Comparison of ENCODE assay signal across 26 cellular contexts in the genomic region with DNA sequence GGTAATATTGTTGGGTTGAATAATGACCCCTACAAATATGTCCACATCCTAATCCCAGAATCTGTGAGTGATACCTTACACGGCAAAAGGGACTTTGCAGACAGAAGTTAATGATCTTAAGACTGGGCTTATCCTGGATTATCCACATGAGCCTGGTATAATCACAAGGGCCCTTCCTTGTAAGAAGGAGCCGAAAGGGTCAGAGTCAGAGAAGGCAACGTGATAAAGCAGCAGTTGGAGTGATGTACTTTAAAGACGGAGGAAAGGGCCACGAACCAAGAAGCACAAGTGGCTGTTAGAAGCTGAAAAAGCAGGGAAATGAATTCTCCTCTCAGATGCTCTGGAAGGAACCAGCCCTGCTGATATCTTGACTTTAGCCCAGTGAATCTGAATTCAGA.
"Had no signal": no experiment of that assay in that cellular context is flagged by ENCODE, and none has a peak within 500 bp of the region (broad histone marks: within the 10 kb centered on the region; RNA-seq: fewer than 3 reads in every experiment).

No MANE protein-coding gene starts in this region.

- ATAC-seq: activated naive CD8-positive, alpha-beta T cell treated with anti-CD3 and anti-CD28 coated beads, Interleukin-2, amount 50 U/mL, for 24 hours; heart left ventricle; right lobe of liver; T-helper 17 cell had no signal

- H3K9me3 ChIP-seq: breast epithelium, esophagus muscularis mucosa, heart left ventricle, right lobe of liver, thoracic aorta, uterus had no signal

- H3K4me3 Mint-ChIP-seq: activated CD4-positive, alpha-beta memory T cell treated with anti-CD3 and anti-CD28 coated beads, Interleukin-2, amount 10 ng/mL, durations not matched to agents 7 days and 5 days; activated CD4-positive, alpha-beta T cell treated with anti-CD3 and anti-CD28 coated beads, Interleukin-2, amount 10 ng/mL, durations not matched to agents 24 days and 14 days; activated naive CD4-positive, alpha-beta T cell treated with anti-CD3 and anti-CD28 coated beads, Interleukin-2, amount 50 U/mL, for 24 hours; activated naive CD8-positive, alpha-beta T cell treated with anti-CD3 and anti-CD28 coated beads, Interleukin-2, amount 50 U/mL, for 24 hours; activated T-cell treated with anti-CD3 and anti-CD28 coated beads, Interleukin-2, amount 50 U/mL, for 24 hours; activated T-helper 17 cell treated with anti-CD3 and anti-CD28 coated beads, Interleukin-2, amount 50 U/mL, for 72 hours; immature natural killer cell; natural killer cell; stimulated activated effector memory CD8-positive, alpha-beta T cell treated with anti-CD3 and anti-CD28 coated beads, Interleukin-12 subunit alpha, Interleukin-12 subunit beta, amount 100 ng/mL, for 72 hours; stimulated activated naive CD8-positive, alpha-beta T cell treated with anti-CD3 and anti-CD28 coated beads, Interleukin-15, Interleukin-2, amounts not matched to agents 100 ng/mL and 50 ng/mL, for 24 hours; T-helper 17 cell; type B pancreatic cell had no signal

- H3K36me3 Mint-ChIP-seq: activated naive CD4-positive, alpha-beta T cell treated with anti-CD3 and anti-CD28 coated beads, Interleukin-2, amount 50 U/mL, for 24 hours; immature natural killer cell; natural killer cell; stimulated activated effector memory CD8-positive, alpha-beta T cell treated with anti-CD3 and anti-CD28 coated beads, Interleukin-12 subunit alpha, Interleukin-12 subunit beta, amount 100 ng/mL, for 72 hours; type B pancreatic cell had no signal

- H3K27me3 Mint-ChIP-seq: activated naive CD4-positive, alpha-beta T cell treated with anti-CD3 and anti-CD28 coated beads, Interleukin-2, amount 50 U/mL, for 24 hours; activated naive CD8-positive, alpha-beta T cell treated with anti-CD3 and anti-CD28 coated beads, Interleukin-2, amount 50 U/mL, for 24 hours; activated T-cell treated with anti-CD3 and anti-CD28 coated beads, Interleukin-2, amount 50 U/mL, for 24 hours; activated T-helper 17 cell treated with anti-CD3 and anti-CD28 coated beads, Interleukin-2, amount 50 U/mL, for 72 hours; T-helper 17 cell had no signal

- H3K27ac Mint-ChIP-seq: activated CD4-positive, alpha-beta memory T cell treated with anti-CD3 and anti-CD28 coated beads, Interleukin-2, amount 10 ng/mL, durations not matched to agents 7 days and 5 days; activated CD4-positive, alpha-beta T cell treated with anti-CD3 and anti-CD28 coated beads, Interleukin-2, amount 10 ng/mL, durations not matched to agents 24 days and 14 days; activated naive CD4-positive, alpha-beta T cell treated with anti-CD3 and anti-CD28 coated beads, Interleukin-2, amount 50 U/mL, for 24 hours; activated naive CD8-positive, alpha-beta T cell treated with anti-CD3 and anti-CD28 coated beads, Interleukin-2, amount 50 U/mL, for 24 hours; activated T-cell treated with anti-CD3 and anti-CD28 coated beads, Interleukin-2, amount 50 U/mL, for 24 hours; activated T-helper 17 cell treated with anti-CD3 and anti-CD28 coated beads, Interleukin-2, amount 50 U/mL, for 72 hours; immature natural killer cell; natural killer cell; stimulated activated effector memory CD8-positive, alpha-beta T cell treated with anti-CD3 and anti-CD28 coated beads, Interleukin-12 subunit alpha, Interleukin-12 subunit beta, amount 100 ng/mL, for 72 hours; stimulated activated naive CD8-positive, alpha-beta T cell treated with anti-CD3 and anti-CD28 coated beads, Interleukin-15, Interleukin-2, amounts not matched to agents 100 ng/mL and 50 ng/mL, for 24 hours; T-helper 17 cell; type B pancreatic cell had no signal

- H3K4me1 Mint-ChIP-seq: activated CD4-positive, alpha-beta memory T cell treated with anti-CD3 and anti-CD28 coated beads, Interleukin-2, amount 10 ng/mL, durations not matched to agents 7 days and 5 days; activated CD4-positive, alpha-beta T cell treated with anti-CD3 and anti-CD28 coated beads, Interleukin-2, amount 10 ng/mL, durations not matched to agents 24 days and 14 days; activated naive CD4-positive, alpha-beta T cell treated with anti-CD3 and anti-CD28 coated beads, Interleukin-2, amount 50 U/mL, for 24 hours; activated naive CD8-positive, alpha-beta T cell treated with anti-CD3 and anti-CD28 coated beads, Interleukin-2, amount 50 U/mL, for 24 hours; immature natural killer cell; natural killer cell; stimulated activated effector memory CD8-positive, alpha-beta T cell treated with anti-CD3 and anti-CD28 coated beads, Interleukin-12 subunit alpha, Interleukin-12 subunit beta, amount 100 ng/mL, for 72 hours had no signal

- H3K9me3 Mint-ChIP-seq: activated CD4-positive, alpha-beta memory T cell treated with anti-CD3 and anti-CD28 coated beads, Interleukin-2, amount 10 ng/mL, durations not matched to agents 7 days and 5 days; activated CD4-positive, alpha-beta T cell treated with anti-CD3 and anti-CD28 coated beads, Interleukin-2, amount 10 ng/mL, durations not matched to agents 24 days and 14 days; activated naive CD4-positive, alpha-beta T cell treated with anti-CD3 and anti-CD28 coated beads, Interleukin-2, amount 50 U/mL, for 24 hours; activated naive CD8-positive, alpha-beta T cell treated with anti-CD3 and anti-CD28 coated beads, Interleukin-2, amount 50 U/mL, for 24 hours; activated T-cell treated with anti-CD3 and anti-CD28 coated beads, Interleukin-2, amount 50 U/mL, for 24 hours; activated T-helper 17 cell treated with anti-CD3 and anti-CD28 coated beads, Interleukin-2, amount 50 U/mL, for 72 hours; immature natural killer cell; natural killer cell; stimulated activated effector memory CD8-positive, alpha-beta T cell treated with anti-CD3 and anti-CD28 coated beads, Interleukin-12 subunit alpha, Interleukin-12 subunit beta, amount 100 ng/mL, for 72 hours; stimulated activated naive CD8-positive, alpha-beta T cell treated with anti-CD3 and anti-CD28 coated beads, Interleukin-15, Interleukin-2, amounts not matched to agents 100 ng/mL and 50 ng/mL, for 24 hours; type B pancreatic cell had no signal

- H3K27me3 ChIP-seq: breast epithelium, esophagus muscularis mucosa, foreskin keratinocyte, right lobe of liver, uterus had no signal

- H3K27ac ChIP-seq: breast epithelium, esophagus muscularis mucosa, foreskin keratinocyte, heart left ventricle, right lobe of liver, thoracic aorta, uterus had no signal

- DNase-seq: activated CD4-positive, alpha-beta memory T cell treated with anti-CD3 and anti-CD28 coated beads, Interleukin-2, amount 10 ng/mL, durations not matched to agents 7 days and 5 days; activated CD4-positive, alpha-beta T cell treated with anti-CD3 and anti-CD28 coated beads, Interleukin-2, amount 10 ng/mL, durations not matched to agents 24 days and 14 days; activated CD4-positive, CD25-positive, alpha-beta regulatory T cell treated with anti-CD3 and anti-CD28 coated beads, Interleukin-2, amount 50 U/mL, for 72 hours; activated CD8-positive, alpha-beta memory T cell treated with anti-CD3 and anti-CD28 coated beads, Interleukin-2, amount 50 U/mL, for 48 hours; activated naive CD8-positive, alpha-beta T cell treated with anti-CD3 and anti-CD28 coated beads, Interleukin-2, amount 50 U/mL, for 24 hours; activated T-cell treated with anti-CD3 and anti-CD28 coated beads, Interleukin-2, amount 50 U/mL, for 24 hours; amygdala; central memory CD4-positive, alpha-beta T cell; heart left ventricle; hypothalamus; immature natural killer cell; kidney; natural killer cell; right lobe of liver; stimulated activated CD4-positive, alpha-beta T cell treated with anti-CD3 and anti-CD28 coated beads, Interleukin-4, amount 100 ng/mL, for 24 hours; T-helper 17 cell; uterus had no signal

- H3K4me1 ChIP-seq: breast epithelium, esophagus muscularis mucosa, foreskin keratinocyte, heart left ventricle, right lobe of liver, uterus had no signal

- H3K4me3 ChIP-seq: breast epithelium, esophagus muscularis mucosa, heart left ventricle, right lobe of liver, thoracic aorta, uterus had no signal

- H3K36me3 ChIP-seq: breast epithelium, esophagus muscularis mucosa, heart left ventricle, right lobe of liver, thoracic aorta, uterus had no signal
